Comparison of ENCODE assay signal across 17 cellular contexts in genomic region chr2:2660789-2661355, GRCh38.
DNase-seq lines count a peak whose midpoint lies in the region; ATAC-seq and TF ChIP-seq lines count a peak whose summit lies in the region.
"Had no signal": no experiment of that assay in that cellular context is flagged by ENCODE, and none has a peak within 500 bp of the region (broad histone marks: within the 10 kb centered on the region; RNA-seq: fewer than 3 reads in every experiment).

No MANE protein-coding gene starts in this region.

- ATAC-seq in IMR-90 (ENCODE audit: low read depth): no peak
- no peak for ATAC-seq in GM18498 (IDR thresholded peaks at IDR 0.05; ENCODE audit: unreplicated experiment)

- H3K9me1 ChIP-seq in IMR-90 (ENCODE audit: insufficient read depth, low read length): no peaks in the 10 kb centered on the region

- no peak overlapping the region for H3K18ac ChIP-seq in IMR-90 (ENCODE audit: low read depth, low read length)

- no peak overlapping the region for H3K56ac ChIP-seq in IMR-90 (ENCODE audit: extremely low read depth, insufficient read depth, low read length)

- H2BK5ac ChIP-seq in IMR-90 (ENCODE audit: low read depth, low read length, poor library complexity, severe bottlenecking): no peak overlapping the region

- no peak overlapping the region for H3K9ac ChIP-seq in IMR-90 (ENCODE audit: low read depth, low read length)

- no peaks in the 10 kb centered on the region for H4K20me1 ChIP-seq in IMR-90 (ENCODE audit: insufficient read depth, low read length)

- no peaks in the 10 kb centered on the region for H3K79me1 ChIP-seq in IMR-90 (ENCODE audit: low read depth in 1 of 2, low read length in 2 of 2)

- H3K4me3 ChIP-seq in IMR-90 (ENCODE audit: insufficient read depth, low read depth, low read length) (no peak overlapping the region), left ventricle myocardium inferior (no peak overlapping the region)

- H2BK15ac ChIP-seq in IMR-90 (ENCODE audit: low read depth, low read length): no peak overlapping the region

- H3K9me3 ChIP-seq in IMR-90 (ENCODE audit: control insufficient read depth, insufficient read depth, low read length): peaks cover 37% of the 10 kb centered on the region
- H3K9me3 ChIP-seq in left ventricle myocardium inferior (replicated peaks): no peaks in the 10 kb centered on the region

- H3K4me2 ChIP-seq in IMR-90 (ENCODE audit: low read depth, low read length): no peak overlapping the region

- no peak overlapping the region for H4K8ac ChIP-seq in IMR-90 (ENCODE audit: low read depth in 2 of 2, low read length in 2 of 2)

- DNase-seq in IMR-90 (peak; percentile 23), NCI-H2196 treated with DMSO at 0.1 percent for 48 hours (lab: John Stamatoyannopoulos, UW; ENCODE audit: unreplicated experiment) (peak; percentile 19), posterior vena cava (ENCODE audit: low spot score) (peak; percentile 29), left ventricle myocardium inferior (no peak), OCI-M1 (lab: John Stamatoyannopoulos, UW) (no peak)
- DNase-seq: C1 segment of cervical spinal cord, DMS 273 treated with DMSO at 0.1 percent for 48 hours, GDM1, HCEC 1CT, KG1, NCI-H1436, NCI-H1930, NCI-H2171 treated with DMSO at 0.1 percent for 48 hours, Right ventricle myocardium superior, SW 1271 had no signal

- POLR2A ChIA-PET in IMR-90 (lab: Charles Lee; ENCODE audit: unreplicated experiment): no interaction called here

- TF ChIP-seq CTCF in C4-2B (conservative IDR thresholded peaks at IDR 0.05) (no peak), IMR-90 (conservative IDR thresholded peaks at IDR 0.05; ENCODE audit: low read depth, low read length) (no peak), left ventricle myocardium inferior (IDR thresholded peaks at IDR 0.05; ENCODE audit: borderline replicate concordance) (no peak)

- dilution Hi-C loops in IMR-90 (cut with HindIII; ENCODE audit: low sequenced_read_pairs, unreplicated experiment): no loop called here

- H4K5ac ChIP-seq in IMR-90 (ENCODE audit: low read depth, low read length): no peak overlapping the region

- no peak overlapping the region for H2BK20ac ChIP-seq in IMR-90 (ENCODE audit: low read depth, low read length)

- H3K27ac ChIP-seq in C4-2B (peak overlapping the region; percentile 91), IMR-90 (ENCODE audit: insufficient read depth, low read length) (no peak overlapping the region), left ventricle myocardium inferior (replicated peaks) (no peak overlapping the region)

- no peak overlapping the region for H2AK5ac ChIP-seq in IMR-90 (ENCODE audit: low read depth, low read length)

- WGBS in IMR-90 (ENCODE audit: extremely low coverage in 2 of 2, insufficient read length in 1 of 2), 2 experiments: 48% methylated on average over 4 of the region's 7 CpGs; no CpG with 5 or more reads in 1 of the 2 experiments

- no peak for TF ChIP-seq POLR2A in IMR-90 (IDR thresholded peaks at IDR 0.05; ENCODE audit: low read depth, low read length)

- no peak for TF ChIP-seq RAD21 in IMR-90 (IDR thresholded peaks at IDR 0.05; ENCODE audit: low read length)

- CTCF ChIA-PET in IMR-90 (lab: Yijun Ruan, JAX): no interaction called here

- H2AFZ ChIP-seq in IMR-90 (replicated peaks; ENCODE audit: low read length, poor library complexity): no peak overlapping the region

- in situ Hi-C loops in IMR-90 (cut with MboI; ENCODE audit: low sequenced_read_pairs): no loop called here

- H3K4me1 ChIP-seq in IMR-90 (ENCODE audit: control insufficient read depth, insufficient read depth, low read length): no peaks in the 10 kb centered on the region
- H3K4me1 ChIP-seq in left ventricle myocardium inferior: peaks cover 12% of the 10 kb centered on the region

- H3K27me3 ChIP-seq in IMR-90 (ENCODE audit: control insufficient read depth, insufficient read depth, low read length) (no peaks in the 10 kb centered on the region), left ventricle myocardium inferior (ENCODE audit: low read depth) (peaks cover 21% of the 10 kb centered on the region)

- H2BK120ac ChIP-seq in IMR-90 (ENCODE audit: low read depth, low read length): no peak overlapping the region

- no TSS peak for BruUV-seq in IMR-90 (replicated peaks; lab: Mats Ljungman, UMichigan)

- H3K36me3 ChIP-seq in IMR-90 (ENCODE audit: control insufficient read depth, insufficient read depth, low read length) (no peaks in the 10 kb centered on the region), left ventricle myocardium inferior (no peaks in the 10 kb centered on the region)

- no peak overlapping the region for H3K14ac ChIP-seq in IMR-90 (replicated peaks; ENCODE audit: low read depth, low read length)

- no peak overlapping the region for H2AK9ac ChIP-seq in IMR-90 (replicated peaks; ENCODE audit: low read depth, low read length, poor library complexity)

- intact Hi-C loops in IMR-90 (cut with micrococcal nuclease): no loop called here
- intact Hi-C loops in posterior vena cava (cut with DNase I): no loop called here
- intact Hi-C loops in left ventricle myocardium inferior (cut with micrococcal nuclease): no loop called here

- H3K4ac ChIP-seq in IMR-90 (ENCODE audit: low read depth, low read length): no peak overlapping the region

- no peak overlapping the region for H4K91ac ChIP-seq in IMR-90 (ENCODE audit: insufficient read depth, low read depth, low read length)

- no peak overlapping the region for H3K23ac ChIP-seq in IMR-90 (ENCODE audit: low read depth, low read length)

TF ChIP-seq in IMR-90, 13 proteins besides CTCF, POLR2A, EP300 and RAD21:
- TF ChIP-seq FOS (IDR thresholded peaks at IDR 0.05; ENCODE audit: low read depth, low read length) (no peak), SMC3 (IDR thresholded peaks at IDR 0.05; ENCODE audit: low read depth, low read length) (no peak), USF2 (IDR thresholded peaks at IDR 0.05; ENCODE audit: low read depth, low read length) (no peak), BHLHE40 (IDR thresholded peaks at IDR 0.05; ENCODE audit: low read depth, low read length) (no peak), MAZ (IDR thresholded peaks at IDR 0.05; ENCODE audit: borderline replicate concordance, low read depth, low read length) (no peak), CEBPB (IDR thresholded peaks at IDR 0.05; ENCODE audit: low read depth, low read length) (no peak), ELK1 (IDR thresholded peaks at IDR 0.05; ENCODE audit: borderline replicate concordance, low read depth, low read length) (no peak), RFX5 (IDR thresholded peaks at IDR 0.05; ENCODE audit: low read depth, low read length) (no peak), MXI1 (IDR thresholded peaks at IDR 0.05; ENCODE audit: borderline replicate concordance, low read depth, low read length) (no peak), MAFK (IDR thresholded peaks at IDR 0.05; ENCODE audit: low read depth, low read length) (no peak), CHD1 (IDR thresholded peaks at IDR 0.05; ENCODE audit: low read depth, low read length) (no peak), RCOR1 (IDR thresholded peaks at IDR 0.05; ENCODE audit: insufficient replicate concordance, low read length) (no peak), NFE2L2 (IDR thresholded peaks at IDR 0.05; ENCODE audit: low read depth, low read length) (no peak)

Comparison
In these comparisons a context has a peak if more than half of its experiments do, and no peak if none do; other contexts are left out.
1. DNase-seq: peak in IMR-90 (single experiment), NCI-H2196 treated with DMSO at 0.1 percent for 48 hours (single experiment) and posterior vena cava (single experiment); none in left ventricle myocardium inferior (single experiment) and OCI-M1 (single experiment).